Comparison of ENCODE assay signal across 22 cellular contexts in the genomic region with DNA sequence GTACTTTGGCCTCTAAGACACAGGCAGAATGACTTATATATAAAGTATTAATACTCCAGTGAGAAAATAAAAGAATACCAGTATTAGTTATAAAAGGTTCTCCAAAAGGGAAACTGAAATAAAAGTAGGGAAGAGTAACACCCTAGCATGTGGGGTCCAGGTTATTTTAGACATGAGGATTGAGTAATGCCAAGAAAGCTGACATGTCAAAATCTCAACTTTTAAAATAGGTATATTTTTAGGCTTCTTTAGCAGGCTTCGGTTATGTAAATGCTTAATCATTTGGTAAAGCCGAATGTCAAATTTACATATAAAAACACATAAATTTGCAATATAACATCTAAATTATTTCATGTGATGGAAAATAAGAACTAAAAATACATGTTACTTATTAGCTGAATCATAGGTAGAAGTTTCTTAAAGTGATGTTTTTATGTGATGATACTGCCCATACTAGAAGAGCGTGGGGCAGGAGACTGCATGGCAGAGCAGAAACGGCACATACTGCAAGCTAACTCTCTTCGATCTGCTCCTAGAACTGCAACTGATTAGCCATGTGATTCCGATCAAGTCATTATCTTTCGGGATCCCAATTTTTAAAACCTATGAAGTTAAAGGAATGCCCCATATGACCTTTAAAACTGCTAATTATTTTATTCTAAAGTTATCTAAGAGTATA.
DNase-seq lines count a peak whose midpoint lies in the region; ATAC-seq and TF ChIP-seq lines count a peak whose summit lies in the region.
"Had no signal": no experiment of that assay in that cellular context is flagged by ENCODE, and none has a peak within 500 bp of the region (broad histone marks: within the 10 kb centered on the region; RNA-seq: fewer than 3 reads in every experiment).

No MANE protein-coding gene starts in this region.

- no peaks in the 10 kb centered on the region for H3K36me3 ChIP-seq in GM23248 (ENCODE audit: low read depth)
- peaks cover 8% of the 10 kb centered on the region; the same call in 1 of the 2 replicates for H3K36me3 ChIP-seq in SJSA1
- no peaks in the 10 kb centered on the region for H3K36me3 ChIP-seq in left ventricle myocardium inferior
- H3K36me3 ChIP-seq in skeletal muscle satellite cell (ENCODE audit: insufficient read depth, low read length): no peaks in the 10 kb centered on the region
- H3K36me3 ChIP-seq in breast epithelium: no peaks in the 10 kb centered on the region
- H3K36me3 ChIP-seq: suprapubic skin had no signal

- no peaks in the 10 kb centered on the region for H3K9me2 ChIP-seq in GM23248 (ENCODE audit: insufficient read depth)

- no peak for ATAC-seq in HG03139 (IDR thresholded peaks at IDR 0.05; ENCODE audit: unreplicated experiment)
- ATAC-seq: left colon had no signal

- H3K4me2 ChIP-seq in GM23248 (ENCODE audit: unreplicated experiment) (peak overlapping the region; percentile 67), skeletal muscle satellite cell (ENCODE audit: low read length) (peak overlapping the region; percentile 36)
- H3K4me2 ChIP-seq: PC-9 had no signal

- H3K27me3 ChIP-seq in GM23248 (replicated peaks; ENCODE audit: insufficient read depth) (no peaks in the 10 kb centered on the region), SJSA1 (replicated peaks) (no peaks in the 10 kb centered on the region), left ventricle myocardium inferior (ENCODE audit: low read depth) (no peaks in the 10 kb centered on the region), skeletal muscle satellite cell (ENCODE audit: control insufficient read depth, insufficient read depth, low read length) (no peaks in the 10 kb centered on the region), breast epithelium (no peaks in the 10 kb centered on the region)
- H3K27me3 ChIP-seq: suprapubic skin had no signal

- TF ChIP-seq POLR2A in breast epithelium (IDR thresholded peaks at IDR 0.05): no peak

- in situ Hi-C loops in GM23248 (cut with MboI): no loop called here

- peaks cover 100% of the 10 kb centered on the region for H3K79me2 ChIP-seq in GM23248 (ENCODE audit: insufficient read depth)

- TF ChIP-seq CTCF in left ventricle myocardium inferior (IDR thresholded peaks at IDR 0.05; ENCODE audit: borderline replicate concordance): no peak
- TF ChIP-seq CTCF in breast epithelium (IDR thresholded peaks at IDR 0.05): no peak

- H3K4me3 ChIP-seq in GM23248: peak overlapping the region; percentile 21
- no peak overlapping the region for H3K4me3 ChIP-seq in SJSA1
- H3K4me3 ChIP-seq in left ventricle myocardium inferior: peak overlapping the region; percentile 7
- H3K4me3 ChIP-seq in skeletal muscle satellite cell (ENCODE audit: low read length): peak overlapping the region; percentile 15
- no peak overlapping the region for H3K4me3 ChIP-seq in breast epithelium
- H3K4me3 ChIP-seq: PC-9, SK-N-MC, suprapubic skin had no signal

- no peak overlapping the region for H3K9ac ChIP-seq in GM23248
- peak overlapping the region; percentile 4 for H3K9ac ChIP-seq in skeletal muscle satellite cell (ENCODE audit: low read depth, low read length)

- peak overlapping the region; percentile 45 for H3K27ac ChIP-seq in GM23248
- peak overlapping the region; percentile 60 for H3K27ac ChIP-seq in SJSA1
- peak overlapping the region; percentile 70 for H3K27ac ChIP-seq in left ventricle myocardium inferior (replicated peaks)
- H3K27ac ChIP-seq in breast epithelium: no peak overlapping the region
- H3K27ac ChIP-seq: PC-9, SK-N-MC had no signal

- DNase-seq in GM23248 (peak; percentile 38), SJSA1 (ENCODE audit: low read depth in 1 of 2, low spot score in 2 of 2) (no peak), left ventricle myocardium inferior (no peak), OCI-M2 (lab: John Stamatoyannopoulos, UW; ENCODE audit: unreplicated experiment) (no peak), breast epithelium (ENCODE audit: low spot score in 2 of 2) (no peak)
- DNase-seq in activated effector memory CD4-positive, alpha-beta T cell treated with Interleukin-2 at 50 U/mL for 16 hours: no peak
- DNase-seq: activated B cell treated with CpG ODN at 0.5 μM for 24 hours; activated CD4-positive, alpha-beta T cell treated with anti-CD3 and anti-CD28 coated beads, Interleukin-2, amount 50 U/mL, for 48 hours; activated naive CD4-positive, alpha-beta T cell; DMS153; erythroblast; KBM-7; left colon; NCI-H1694; NCI-H2227 treated with DMSO at 0.1 percent for 48 hours; stimulated activated CD4-positive, alpha-beta T cell treated with anti-CD3 and anti-CD28 coated beads, Interleukin-12 subunit alpha, Interleukin-12 subunit beta, amount 100 ng/mL, for 4 hours; stimulated activated CD8-positive, alpha-beta memory T cell treated with anti-CD3 and anti-CD28 coated beads, Interleukin-4, amount 100 ng/mL, for 48 hours had no signal

- peaks cover 8% of the 10 kb centered on the region; the same call in 1 of the 2 replicates for H4K20me1 ChIP-seq in GM23248 (ENCODE audit: insufficient read depth)

- intact Hi-C loops in left ventricle myocardium inferior (cut with micrococcal nuclease) (no loop called here), breast epithelium (cut with DNase I; ENCODE audit: low total_unique reads) (no loop called here)

- H3K4me1 ChIP-seq in GM23248 (ENCODE audit: insufficient read depth): peaks cover 65% of the 10 kb centered on the region
- H3K4me1 ChIP-seq in SJSA1 (replicated peaks): peaks cover 49% of the 10 kb centered on the region
- H3K4me1 ChIP-seq in left ventricle myocardium inferior: peaks cover 86% of the 10 kb centered on the region
- H3K4me1 ChIP-seq in skeletal muscle satellite cell (ENCODE audit: control insufficient read depth, insufficient read depth, low read length): peaks cover 63% of the 10 kb centered on the region
- no peaks in the 10 kb centered on the region for H3K4me1 ChIP-seq in breast epithelium
- H3K4me1 ChIP-seq: suprapubic skin had no signal

- 37 to 39% methylated on average over 7 of the region's 7 CpGs for WGBS in GM23248 (ENCODE audit: low coverage in 1 of 2, low lambda C conversion rate in 2 of 2, missing lambda C conversion rate in 2 of 2), 2 experiments

- H3K9me3 ChIP-seq in GM23248 (ENCODE audit: low read depth): no peaks in the 10 kb centered on the region
- H3K9me3 ChIP-seq in SJSA1 (replicated peaks): no peaks in the 10 kb centered on the region
- no peaks in the 10 kb centered on the region for H3K9me3 ChIP-seq in left ventricle myocardium inferior (replicated peaks)
- no peaks in the 10 kb centered on the region for H3K9me3 ChIP-seq in skeletal muscle satellite cell (replicated peaks; ENCODE audit: low read length)
- H3K9me3 ChIP-seq in breast epithelium: no peaks in the 10 kb centered on the region
- H3K9me3 ChIP-seq: suprapubic skin had no signal

- H2AFZ ChIP-seq in GM23248: no peak overlapping the region
- H2AFZ ChIP-seq: PC-9 had no signal

- H3F3A ChIP-seq in GM23248 (ENCODE audit: insufficient read depth): peaks cover 83% of the 10 kb centered on the region

Comparison
In these comparisons a context has a peak if more than half of its experiments do, and no peak if none do; other contexts are left out.
1. H3K27ac ChIP-seq: peak in GM23248 (single experiment), SJSA1 (single experiment) and left ventricle myocardium inferior (single experiment); none in breast epithelium (0 of 2).
2. H3K4me3 ChIP-seq: peak in GM23248 (single experiment), left ventricle myocardium inferior (single experiment) and skeletal muscle satellite cell (single experiment); none in SJSA1 (single experiment) and breast epithelium (0 of 3).